21 cellular contexts compared by ENCODE assay signal in genomic region chr5:148966937-148967336, GRCh38.
DNase-seq lines count a peak whose midpoint lies in the region; ATAC-seq, FAIRE-seq and TF ChIP-seq lines count a peak whose summit lies in the region.
"Had no signal": no experiment of that assay in that cellular context is flagged by ENCODE, and none has a peak within 500 bp of the region (broad histone marks: within the 10 kb centered on the region; RNA-seq: fewer than 3 reads in every experiment).

No MANE protein-coding gene starts in this region.

- H3K9me3 Mint-ChIP-seq in osteocyte (ENCODE audit: unreplicated experiment), result no peaks in the 10 kb centered on the region
- H3K9me3 Mint-ChIP-seq in CD8-positive, alpha-beta T cell, result no peaks in the 10 kb centered on the region
- H3K9me3 Mint-ChIP-seq: dendritic cell treated with granulocyte-macrophage colony-stimulating factor and Interleukin-4, amounts not matched to agents 40 ng/mL and 50 ng/mL, for 4 days; naive B cell; stimulated activated naive B cell treated with anti-CD40 and anti-IgM and Interleukin-4, amounts not matched to agents 10 μg/mL and 1 μg/mL and 100 μg/mL, for 72 hours had no signal

- no peak overlapping the region for H2BK12ac ChIP-seq in H1 (ENCODE audit: low read depth, low read length)

- ATAC-seq in RWPE2 (ENCODE audit: low read depth) (no peak), upper lobe of right lung (no peak), HG03135 (IDR thresholded peaks at IDR 0.05; ENCODE audit: unreplicated experiment) (no peak)
- no peak for ATAC-seq in CD8-positive, alpha-beta T cell
- ATAC-seq: stimulated activated naive B cell treated with anti-CD40 and anti-IgM and Interleukin-4, amounts not matched to agents 10 μg/mL and 1 μg/mL and 100 μg/mL, for 72 hours had no signal

- H2BK20ac ChIP-seq in H1 (ENCODE audit: low read length), result no peak overlapping the region

- no peak overlapping the region for H3K14ac ChIP-seq in H1 (ENCODE audit: insufficient read length)

- H2BK5ac ChIP-seq in H1 (ENCODE audit: low read depth, low read length), result no peak overlapping the region

- H3K27me3 Mint-ChIP-seq in osteocyte (ENCODE audit: unreplicated experiment), result no peaks in the 10 kb centered on the region
- no peaks in the 10 kb centered on the region for H3K27me3 Mint-ChIP-seq in CD8-positive, alpha-beta T cell (ENCODE audit: low read depth)
- H3K27me3 Mint-ChIP-seq: dendritic cell treated with granulocyte-macrophage colony-stimulating factor and Interleukin-4, amounts not matched to agents 40 ng/mL and 50 ng/mL, for 4 days; stimulated activated naive B cell treated with anti-CD40 and anti-IgM and Interleukin-4, amounts not matched to agents 10 μg/mL and 1 μg/mL and 100 μg/mL, for 72 hours had no signal

- H3K9me3 ChIP-seq in RWPE2 (ENCODE audit: severe bottlenecking), result no peaks in the 10 kb centered on the region
- no peaks in the 10 kb centered on the region for H3K9me3 ChIP-seq in H1 (ENCODE audit: insufficient read depth in 2 of 2, low read depth in 1 of 2, low read length in 1 of 2)
- no peaks in the 10 kb centered on the region for H3K9me3 ChIP-seq in upper lobe of right lung
- no peaks in the 10 kb centered on the region for H3K9me3 ChIP-seq in CD8-positive, alpha-beta T cell (ENCODE audit: low read length)
- H3K9me3 ChIP-seq: ovary, sigmoid colon, transverse colon had no signal

- no peaks in the 10 kb centered on the region for H3K36me3 Mint-ChIP-seq in osteocyte (ENCODE audit: unreplicated experiment)
- no peaks in the 10 kb centered on the region for H3K36me3 Mint-ChIP-seq in CD8-positive, alpha-beta T cell
- H3K36me3 Mint-ChIP-seq: naive B cell; stimulated activated naive B cell treated with anti-CD40 and anti-IgM and Interleukin-4, amounts not matched to agents 10 μg/mL and 1 μg/mL and 100 μg/mL, for 72 hours had no signal

- no peak overlapping the region for H4K91ac ChIP-seq in H1 (replicated peaks; ENCODE audit: insufficient read length, low read length)

- no peak overlapping the region for H3K4me3 ChIP-seq in RWPE2 (ENCODE audit: severe bottlenecking)
- no peak overlapping the region for H3K4me3 ChIP-seq in H1 (ENCODE audit: extremely low read depth in 1 of 4, insufficient read depth in 2 of 4, low read depth in 3 of 4, low read length in 4 of 4)
- no peak overlapping the region for H3K4me3 ChIP-seq in upper lobe of right lung
- H3K4me3 ChIP-seq in CD8-positive, alpha-beta T cell (ENCODE audit: low read depth, low read length), result no peak overlapping the region
- H3K4me3 ChIP-seq: ovary, sigmoid colon, transverse colon had no signal

- no peaks in the 10 kb centered on the region for H3K79me2 ChIP-seq in H1 (ENCODE audit: control insufficient read depth in 1 of 2, insufficient read depth in 2 of 2, low read length in 2 of 2)

- H3K4me1 ChIP-seq in RWPE2 (ENCODE audit: insufficient read depth, poor library complexity, severe bottlenecking), result peaks cover 30% of the 10 kb centered on the region
- H3K4me1 ChIP-seq in H1 (replicated peaks in 1 of 4; ENCODE audit: control insufficient read depth in 3 of 4, insufficient read depth in 4 of 4, low read length in 3 of 4), result no peaks in the 10 kb centered on the region; a peak in 2 of 7 replicates
- H3K4me1 ChIP-seq in upper lobe of right lung, result peaks cover 16% of the 10 kb centered on the region
- no peaks in the 10 kb centered on the region for H3K4me1 ChIP-seq in CD8-positive, alpha-beta T cell (ENCODE audit: insufficient read depth, low read length)

- no peak overlapping the region for H4K8ac ChIP-seq in H1 (ENCODE audit: extremely low read depth, insufficient read depth, low read length)

- no peak overlapping the region for H2BK120ac ChIP-seq in H1 (replicated peaks; ENCODE audit: low read depth, low read length)

- TF ChIP-seq POLR2A in H1 (IDR thresholded peaks at IDR 0.05; ENCODE audit: control extremely low read depth in 1 of 2, low read depth in 2 of 2, low read length in 2 of 2), result no peak

- POLR2A ChIA-PET in H1 (lab: Charles Lee; ENCODE audit: partially characterized antibody), result no interaction called here
- POLR2A ChIA-PET in CD8-positive, alpha-beta T cell (lab: Charles Lee), result no interaction called here

- no peaks in the 10 kb centered on the region for H4K20me1 ChIP-seq in H1 (replicated peaks in 1 of 2; ENCODE audit: control insufficient read depth in 1 of 2, insufficient read depth in 2 of 2, low read length in 2 of 2)

- H3K27ac Mint-ChIP-seq in osteocyte (ENCODE audit: unreplicated experiment), result peak overlapping the region; percentile 90
- no peak overlapping the region for H3K27ac Mint-ChIP-seq in CD8-positive, alpha-beta T cell
- H3K27ac Mint-ChIP-seq: dendritic cell treated with granulocyte-macrophage colony-stimulating factor and Interleukin-4, amounts not matched to agents 40 ng/mL and 50 ng/mL, for 4 days; naive B cell; stimulated activated naive B cell treated with anti-CD40 and anti-IgM and Interleukin-4, amounts not matched to agents 10 μg/mL and 1 μg/mL and 100 μg/mL, for 72 hours had no signal

- H3K79me1 ChIP-seq in H1 (ENCODE audit: low read depth, low read length), result no peaks in the 10 kb centered on the region

- H3K9ac ChIP-seq in H1 (replicated peaks in 1 of 4; ENCODE audit: extremely low read depth in 1 of 4, low read depth in 3 of 4, low read length in 3 of 4), result no peak overlapping the region

- H3K4me2 ChIP-seq in H1 (ENCODE audit: insufficient read depth in 1 of 2, low read depth in 2 of 2, low read length in 2 of 2), result no peak overlapping the region

- H3K4me1 Mint-ChIP-seq in osteocyte (ENCODE audit: unreplicated experiment), result peaks cover 71% of the 10 kb centered on the region
- peaks cover 1% of the 10 kb centered on the region for H3K4me1 Mint-ChIP-seq in CD8-positive, alpha-beta T cell (ENCODE audit: low read depth)

- no peak overlapping the region for H2AK5ac ChIP-seq in H1 (ENCODE audit: low read depth, low read length)

- no peak for DNase-seq in RWPE2 (ENCODE audit: low spot score)
- DNase-seq in H1 (ENCODE audit: low read depth in 1 of 2, low spot score in 2 of 2), result no peak
- DNase-seq in osteocyte (ENCODE audit: extremely low spot score, unreplicated experiment), result no peak
- DNase-seq in upper lobe of right lung, result no peak
- DNase-seq in NCI-H146 treated with DMSO at 0.1 percent for 48 hours (lab: John Stamatoyannopoulos, UW; ENCODE audit: unreplicated experiment), result no peak
- no peak for DNase-seq in CD8-positive, alpha-beta T cell
- DNase-seq: activated gamma-delta T cell; naive B cell; NCI-H1694 treated with DMSO at 0.1 percent for 48 hours; NCI-H345; ovary; stimulated activated CD4-positive, alpha-beta T cell treated with anti-CD3 and anti-CD28 coated beads, Interleukin-1b, Interleukin-23, amount 100 ng/mL, for 48 hours; stimulated activated naive B cell treated with anti-CD40 and anti-IgM and Interleukin-4, amounts not matched to agents 10 μg/mL and 1 μg/mL and 100 μg/mL, for 72 hours; T-helper 2 cell; transverse colon had no signal

- no peaks in the 10 kb centered on the region for H3K23me2 ChIP-seq in H1 (ENCODE audit: low read depth, low read length)

- no peak overlapping the region for H2BK15ac ChIP-seq in H1 (ENCODE audit: low read length)

- no peak overlapping the region for H2AFZ ChIP-seq in H1 (ENCODE audit: low read length)

- H3K56ac ChIP-seq in H1 (replicated peaks; ENCODE audit: insufficient read length, low read depth, low read length), result no peak overlapping the region

- H3K27ac ChIP-seq in RWPE2 (ENCODE audit: poor library complexity, severe bottlenecking) (peak overlapping the region; percentile 94), H1 (ENCODE audit: low read depth, low read length) (no peak overlapping the region), upper lobe of right lung (peak overlapping the region; percentile 85)
- H3K27ac ChIP-seq in CD8-positive, alpha-beta T cell (ENCODE audit: low read depth, low read length), result no peak overlapping the region
- H3K27ac ChIP-seq: ovary had no signal

- CTCF ChIA-PET in H1 (lab: Charles Lee; ENCODE audit: partially characterized antibody), result interaction anchor here (0.6 to 25.4 kb wide), 10 partner anchors 9 to 569 kb away, joined by 3 to 433 read pairs (median 4); no protein-coding TSS in a partner anchor
- CTCF ChIA-PET in CD8-positive, alpha-beta T cell (lab: Charles Lee), result interaction anchor here (1.0 to 2.1 kb wide), 4 partner anchors 9 to 236 kb away, joined by 3 to 11 read pairs (median 6); no protein-coding TSS in a partner anchor

- no peak overlapping the region for H3K4ac ChIP-seq in H1 (replicated peaks; ENCODE audit: insufficient read length, low read depth, low read length)

- TF ChIP-seq CTCF in RWPE2 (IDR thresholded peaks at IDR 0.05; ENCODE audit: poor library complexity, severe bottlenecking) (no peak), H1 (IDR thresholded peaks at IDR 0.05; ENCODE audit: control extremely low read depth in 1 of 3, insufficient read depth in 1 of 3, low read depth in 1 of 3, low read length in 3 of 3) (no peak), osteocyte (IDR thresholded peaks at IDR 0.05) (no peak), upper lobe of right lung (IDR thresholded peaks at IDR 0.05) (no peak)
- no peak for TF ChIP-seq CTCF in CD8-positive, alpha-beta T cell (IDR thresholded peaks at IDR 0.05)

- intact Hi-C loops in upper lobe of right lung (cut with DNase I), result no loop called here
- intact Hi-C loops in CD8-positive, alpha-beta T cell (cut with DNase I, micrococcal nuclease), result no loop called here

- no peak overlapping the region for H3K4me3 Mint-ChIP-seq in osteocyte (ENCODE audit: unreplicated experiment)
- H3K4me3 Mint-ChIP-seq in CD8-positive, alpha-beta T cell, result no peak overlapping the region
- H3K4me3 Mint-ChIP-seq: dendritic cell treated with granulocyte-macrophage colony-stimulating factor and Interleukin-4, amounts not matched to agents 40 ng/mL and 50 ng/mL, for 4 days; naive B cell; stimulated activated naive B cell treated with anti-CD40 and anti-IgM and Interleukin-4, amounts not matched to agents 10 μg/mL and 1 μg/mL and 100 μg/mL, for 72 hours had no signal

- WGBS in H1 (ENCODE audit: extremely low coverage in 1 of 2, insufficient coverage in 1 of 2, insufficient read length in 1 of 2, insufficient replicate concordance in 2 of 2, low coverage in 1 of 2, low lambda C conversion rate in 2 of 2, missing lambda C conversion rate in 1 of 2), 2 experiments, result 87% methylated on average over 2 of the region's 2 CpGs; no CpG with 5 or more reads in 1 of the 2 experiments

- H3K23ac ChIP-seq in H1 (ENCODE audit: insufficient read length), result no peak overlapping the region

- H3K36me3 ChIP-seq in RWPE2 (ENCODE audit: low read depth), result no peaks in the 10 kb centered on the region
- no peaks in the 10 kb centered on the region; a peak in 1 of 8 replicates for H3K36me3 ChIP-seq in H1 (ENCODE audit: control insufficient read depth in 2 of 4, insufficient read depth in 4 of 4, low read length in 3 of 4)
- no peaks in the 10 kb centered on the region for H3K36me3 ChIP-seq in upper lobe of right lung
- H3K36me3 ChIP-seq in CD8-positive, alpha-beta T cell (ENCODE audit: insufficient read depth, low read length), result no peaks in the 10 kb centered on the region
- H3K36me3 ChIP-seq: ovary, sigmoid colon, transverse colon had no signal

- TF ChIP-seq RAD21 in H1 (IDR thresholded peaks at IDR 0.05 in 1 of 2, conservative IDR thresholded peaks at IDR 0.05 in 1 of 2; ENCODE audit: low read depth in 2 of 2, low read length in 2 of 2), result no peak

- H4K5ac ChIP-seq in H1 (ENCODE audit: insufficient read length, low read depth, low read length), result no peak overlapping the region

- H3K27me3 ChIP-seq in RWPE2 (ENCODE audit: insufficient read depth, poor library complexity, severe bottlenecking) (no peaks in the 10 kb centered on the region), H1 (replicated peaks in 1 of 4; ENCODE audit: control insufficient read depth in 3 of 4, extremely low read depth in 1 of 4, insufficient read depth in 3 of 4, low read length in 3 of 4) (no peaks in the 10 kb centered on the region), upper lobe of right lung (no peaks in the 10 kb centered on the region)
- H3K27me3 ChIP-seq in CD8-positive, alpha-beta T cell (ENCODE audit: insufficient read depth, low read length), result peaks cover 3% of the 10 kb centered on the region
- H3K27me3 ChIP-seq: ovary, sigmoid colon, transverse colon had no signal

- no peak overlapping the region for H3K18ac ChIP-seq in H1 (ENCODE audit: extremely low read depth, low read length)

- no peak for FAIRE-seq in H1 (lab: Jason Lieb, UNC)
- FAIRE-seq: endothelial cell of umbilical vein, frontal cortex, islet of Langerhans had no signal

- TF ChIP-seq EP300 in H1 (IDR thresholded peaks at IDR 0.05; ENCODE audit: borderline replicate concordance in 1 of 2, low read depth in 2 of 2, low read length in 2 of 2), result no peak

Comparison
In these comparisons a context has a peak if more than half of its experiments do, and no peak if none do; other contexts are left out.
1. H3K27ac ChIP-seq: peak in RWPE2 (single experiment) and upper lobe of right lung (single experiment); none in H1 (single experiment) and CD8-positive, alpha-beta T cell (single experiment).